15 cellular contexts compared by ENCODE assay signal in genomic region chr10:78774614-78774998, GRCh38.
DNase-seq lines count a peak whose midpoint lies in the region; ATAC-seq, FAIRE-seq and TF ChIP-seq lines count a peak whose summit lies in the region.
"Had no signal": no experiment of that assay in that cellular context is flagged by ENCODE, and none has a peak within 500 bp of the region (broad histone marks: within the 10 kb centered on the region; RNA-seq: fewer than 3 reads in every experiment).

No MANE protein-coding gene starts in this region.

- POLR2A ChIA-PET in HEK293 (lab: Yijun Ruan, JAX), result no interaction called here

- intact Hi-C loops in ascending aorta (cut with DNase I), result no loop called here
- intact Hi-C loops in lower leg skin (cut with DNase I; ENCODE audit: low total_unique reads), result no loop called here
- intact Hi-C loops in left colon (cut with DNase I, micrococcal nuclease), result no loop called here
- intact Hi-C loops in kidney (cut with DNase I), result no loop called here

- no peaks in the 10 kb centered on the region for H3K36me3 Mint-ChIP-seq in activated naive CD4-positive, alpha-beta T cell treated with anti-CD3 and anti-CD28 coated beads, Interleukin-2, amount 10 ng/mL, durations not matched to agents 7 days and 5 days
- H3K36me3 Mint-ChIP-seq in activated naive CD4-positive, alpha-beta T cell treated with anti-CD3 and anti-CD28 coated beads, Interleukin-2, amount 50 U/mL, for 72 hours, result no peaks in the 10 kb centered on the region

- no peaks in the 10 kb centered on the region for H3K27me3 ChIP-seq in ascending aorta
- H3K27me3 ChIP-seq in rectal smooth muscle tissue (ENCODE audit: control insufficient read depth, insufficient read depth, low read length), result no peaks in the 10 kb centered on the region

- no peak for TF ChIP-seq CTCF in HEK293 (tag by site-specific recombination; IDR thresholded peaks at IDR 0.05)
- no peak for TF ChIP-seq CTCF in ascending aorta (IDR thresholded peaks at IDR 0.05)
- no peak for TF ChIP-seq CTCF in lower leg skin (IDR thresholded peaks at IDR 0.05)
- TF ChIP-seq CTCF in kidney (IDR thresholded peaks at IDR 0.05; ENCODE audit: borderline replicate concordance, extremely low read depth, insufficient read depth), result no peak

- no peak for ATAC-seq in left colon
- no peak for ATAC-seq in activated naive CD4-positive, alpha-beta T cell treated with anti-CD3 and anti-CD28 coated beads, Interleukin-2, amount 50 U/mL, for 72 hours

- no peaks in the 10 kb centered on the region for H3K4me1 Mint-ChIP-seq in activated naive CD4-positive, alpha-beta T cell treated with anti-CD3 and anti-CD28 coated beads, Interleukin-2, amount 10 ng/mL, durations not matched to agents 7 days and 5 days

- FAIRE-seq in kidney (lab: Jason Lieb, UNC), result no peak
- FAIRE-seq: D721Med, urothelium cell line had no signal

- CTCF ChIA-PET in HEK293 (lab: Yijun Ruan, JAX), result no interaction called here
- CTCF ChIA-PET in activated naive CD4-positive, alpha-beta T cell treated with anti-CD3 and anti-CD28 coated beads, Interleukin-2, amount 10 ng/mL, durations not matched to agents 7 days and 5 days (lab: Charles Lee), result no interaction called here

- no peaks in the 10 kb centered on the region for H3K9me3 ChIP-seq in HEK293 (ENCODE audit: control insufficient read depth, insufficient read depth, low read depth, low read length)
- H3K9me3 ChIP-seq in ascending aorta, result no peaks in the 10 kb centered on the region
- no peaks in the 10 kb centered on the region for H3K9me3 ChIP-seq in kidney (ENCODE audit: control insufficient read depth in 1 of 2, low read length in 2 of 2)

- H3K27me3 Mint-ChIP-seq in activated naive CD4-positive, alpha-beta T cell treated with anti-CD3 and anti-CD28 coated beads, Interleukin-2, amount 10 ng/mL, durations not matched to agents 7 days and 5 days, result peaks cover 4% of the 10 kb centered on the region

- H3K27ac ChIP-seq in HEK293 (ENCODE audit: extremely low read depth, low read depth, low read length) (no peak overlapping the region), ascending aorta (peak overlapping the region; percentile 52 to 78), rectal smooth muscle tissue (ENCODE audit: low read depth, low read length) (peak overlapping the region; percentile 51), kidney (ENCODE audit: low read depth in 2 of 2, low read length in 2 of 2) (no peak overlapping the region)
- H3K27ac ChIP-seq: KMS-11, VCaP had no signal

- 57 to 71% methylated on average over 6 of the region's 6 CpGs for WGBS in lower leg skin, 2 donors

- DNase-seq in ascending aorta (ENCODE audit: low spot score in 2 of 2) (no peak), lower leg skin (ENCODE audit: low spot score in 2 of 2) (peak; percentile 44 to 82), left colon (no peak), kidney (no peak)
- DNase-seq in activated naive CD4-positive, alpha-beta T cell treated with anti-CD3 and anti-CD28 coated beads, Interleukin-2, amount 10 ng/mL, durations not matched to agents 7 days and 5 days, result no peak
- DNase-seq in activated naive CD4-positive, alpha-beta T cell treated with anti-CD3 and anti-CD28 coated beads, Interleukin-2, amount 50 U/mL, for 72 hours (ENCODE audit: low spot score in 2 of 2), result no peak
- DNase-seq: activated gamma-delta T cell treated with Interleukin-2 at 50 U/mL for 16 hours; NCI-H1436; stimulated activated CD4-positive, alpha-beta T cell treated with anti-CD3 and anti-CD28 coated beads, Interleukin-2, amount 100 ng/mL, for 24 hours had no signal

- peak overlapping the region; percentile 10 for H3K9ac ChIP-seq in rectal smooth muscle tissue (ENCODE audit: low read length)
- H3K9ac ChIP-seq in kidney (ENCODE audit: low read length in 2 of 2), result no peak overlapping the region
- H3K9ac ChIP-seq: KMS-11 had no signal

- no peaks in the 10 kb centered on the region for H3K4me1 ChIP-seq in HEK293 (ENCODE audit: control insufficient read depth, insufficient read depth, low read length)
- peaks cover 5 to 29% of the 10 kb centered on the region in 2 donors for H3K4me1 ChIP-seq in ascending aorta
- peaks cover 42% of the 10 kb centered on the region for H3K4me1 ChIP-seq in rectal smooth muscle tissue (ENCODE audit: control insufficient read depth, insufficient read depth, low read length)
- peaks cover 8 to 26% of the 10 kb centered on the region in 2 donors for H3K4me1 ChIP-seq in kidney (ENCODE audit: control insufficient read depth in 1 of 2, insufficient read depth in 1 of 2, low read depth in 1 of 2, low read length in 2 of 2)

- H3K9me3 Mint-ChIP-seq in activated naive CD4-positive, alpha-beta T cell treated with anti-CD3 and anti-CD28 coated beads, Interleukin-2, amount 10 ng/mL, durations not matched to agents 7 days and 5 days, result no peaks in the 10 kb centered on the region
- no peaks in the 10 kb centered on the region for H3K9me3 Mint-ChIP-seq in activated naive CD4-positive, alpha-beta T cell treated with anti-CD3 and anti-CD28 coated beads, Interleukin-2, amount 50 U/mL, for 72 hours

- TF ChIP-seq POLR2A in lower leg skin (IDR thresholded peaks at IDR 0.05), result no peak

- H3K4me3 ChIP-seq in HEK293 (ENCODE audit: low read depth, low read length) (no peak overlapping the region), ascending aorta (no peak overlapping the region), lower leg skin (ENCODE audit: low read depth, poor library complexity, severe bottlenecking) (no peak overlapping the region), rectal smooth muscle tissue (ENCODE audit: low read length) (no peak overlapping the region), kidney (ENCODE audit: low read length in 2 of 2) (no peak overlapping the region)

- H3K27ac Mint-ChIP-seq in activated naive CD4-positive, alpha-beta T cell treated with anti-CD3 and anti-CD28 coated beads, Interleukin-2, amount 10 ng/mL, durations not matched to agents 7 days and 5 days, result no peak overlapping the region
- H3K27ac Mint-ChIP-seq in activated naive CD4-positive, alpha-beta T cell treated with anti-CD3 and anti-CD28 coated beads, Interleukin-2, amount 50 U/mL, for 72 hours, result no peak overlapping the region

- H3K4me3 Mint-ChIP-seq in activated naive CD4-positive, alpha-beta T cell treated with anti-CD3 and anti-CD28 coated beads, Interleukin-2, amount 10 ng/mL, durations not matched to agents 7 days and 5 days, result no peak overlapping the region

- H3K36me3 ChIP-seq in HEK293 (ENCODE audit: control insufficient read depth in 2 of 2, insufficient read depth in 1 of 2, low read length in 2 of 2) (no peaks in the 10 kb centered on the region), ascending aorta (no peaks in the 10 kb centered on the region), rectal smooth muscle tissue (ENCODE audit: control insufficient read depth, insufficient read depth, low read length) (no peaks in the 10 kb centered on the region), kidney (ENCODE audit: control insufficient read depth in 1 of 2, insufficient read depth in 2 of 2, low read length in 2 of 2) (no peaks in the 10 kb centered on the region)

TF ChIP-seq in HEK293, 187 proteins besides CTCF, POLR2A, EP300 and RAD21:
- TF ChIP-seq MZF1 (tag by site-specific recombination; IDR thresholded peaks at IDR 0.05; ENCODE audit: borderline replicate concordance) (peak; percentile 94; the same call in 1 of the 2 replicates), PRDM10 (tag by site-specific recombination; IDR thresholded peaks at IDR 0.05) (no peak), ATF2 (tag by site-specific recombination; IDR thresholded peaks at IDR 0.05; ENCODE audit: low read depth) (no peak)

Comparison
In these comparisons a context has a peak if more than half of its experiments do, and no peak if none do; other contexts are left out.
1. H3K27ac ChIP-seq: peak in ascending aorta (2 of 2) and rectal smooth muscle tissue (single experiment); none in HEK293 (single experiment) and kidney (0 of 2).
2. DNase-seq: peak in lower leg skin (2 of 2); none in ascending aorta (0 of 2), activated naive CD4-positive, alpha-beta T cell treated with anti-CD3 and anti-CD28 coated beads, Interleukin-2, amount 10 ng/mL, durations not matched to agents 7 days and 5 days (single experiment), left colon (0 of 2), activated naive CD4-positive, alpha-beta T cell treated with anti-CD3 and anti-CD28 coated beads, Interleukin-2, amount 50 U/mL, for 72 hours (0 of 2) and kidney (single experiment).